ENCODE assay signal across 17 cellular contexts in the genomic region with DNA sequence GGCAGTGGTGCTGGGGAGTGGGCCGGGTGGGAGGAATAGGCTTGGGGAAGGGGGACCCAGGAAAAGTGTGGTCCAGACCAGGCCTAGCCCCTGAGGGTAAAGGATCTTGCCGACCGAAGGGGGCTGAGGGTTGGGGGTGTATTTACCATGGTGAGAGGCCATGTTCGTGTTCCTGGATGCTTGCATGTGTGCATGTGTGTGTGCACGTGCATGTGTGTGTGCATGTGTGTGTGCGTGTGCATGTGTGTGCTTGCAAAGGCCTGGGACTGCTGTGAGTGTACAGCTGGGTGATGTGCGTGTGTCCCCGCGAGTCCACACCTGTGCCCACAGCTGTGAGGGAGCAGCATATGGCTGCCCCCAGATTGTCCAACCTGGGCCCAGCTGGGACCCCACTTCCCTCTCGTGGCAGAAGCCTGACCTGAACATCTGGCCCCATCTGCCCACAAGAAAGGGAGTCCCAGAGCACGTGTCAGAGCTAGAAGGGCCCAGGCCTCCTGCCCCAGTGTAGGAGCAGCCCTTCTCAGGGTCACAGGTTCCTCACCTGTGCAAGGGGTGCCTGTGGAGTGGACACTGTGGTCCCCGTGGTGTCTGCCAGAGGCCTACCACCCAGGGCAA. TPM values are rescaled to one million over a fixed set of nuclear protein-coding genes. Genes with fewer than 3 reads are reported as not detected.
A peak's percentile ranks its signal among the peaks of the same experiment; 100 is the strongest.
DNase-seq lines count a peak whose midpoint lies in the region; TF ChIP-seq lines count a peak whose summit lies in the region.
"Had no signal": no experiment of that assay in that cellular context is flagged by ENCODE, and none has a peak within 500 bp of the region (broad histone marks: within the 10 kb centered on the region; RNA-seq: fewer than 3 reads in every experiment).

No MANE protein-coding gene starts in this region.

- H3K9ac ChIP-seq in skeletal muscle tissue (ENCODE audit: low read depth in 1 of 3, low read length in 3 of 3) = no peak overlapping the region

- no peak for TF ChIP-seq EP300 in esophagus muscularis mucosa (IDR thresholded peaks at IDR 0.05)

- H3K4me3 ChIP-seq in esophagus muscularis mucosa (no peak overlapping the region), skeletal muscle tissue (ENCODE audit: low read length in 3 of 3) (no peak overlapping the region)
- H3K4me3 ChIP-seq: A549, adrenal gland, psoas muscle had no signal

- no peak for TF ChIP-seq POLR2A in esophagus muscularis mucosa (IDR thresholded peaks at IDR 0.05; ENCODE audit: low read depth)

- H3K36me3 ChIP-seq in esophagus muscularis mucosa = no peaks in the 10 kb centered on the region
- no peaks in the 10 kb centered on the region for H3K36me3 ChIP-seq in skeletal muscle tissue (ENCODE audit: control insufficient read depth in 3 of 3, insufficient read depth in 3 of 3, low read length in 3 of 3)
- H3K36me3 ChIP-seq: adrenal gland had no signal

- no peaks in the 10 kb centered on the region for H3K27me3 ChIP-seq in esophagus muscularis mucosa
- H3K27me3 ChIP-seq in skeletal muscle tissue (ENCODE audit: control insufficient read depth in 3 of 3, insufficient read depth in 3 of 3, low read length in 3 of 3) = no peaks in the 10 kb centered on the region
- H3K27me3 ChIP-seq: adrenal gland had no signal

- no peak for DNase-seq in activated CD4-positive, alpha-beta T cell treated with anti-CD3 and anti-CD28 coated beads, Interleukin-2, amount 10 ng/mL, durations not matched to agents 24 days and 14 days
- DNase-seq in activated CD4-positive, alpha-beta T cell treated with anti-CD3 and anti-CD28 coated beads, Interleukin-2, amount 50 U/mL, for 48 hours = no peak
- DNase-seq in NCI-H524 treated with DMSO at 0.1 percent for 48 hours (lab: John Stamatoyannopoulos, UW) = peak; percentile 19
- DNase-seq in esophagus muscularis mucosa (ENCODE audit: extremely low spot score) = no peak
- no peak for DNase-seq in inferior parietal cortex (ENCODE audit: extremely low spot score)
- no peak for DNase-seq in stimulated activated CD4-positive, alpha-beta T cell treated with anti-CD3 and anti-CD28 coated beads, Interleukin-2, amount 100 ng/mL, for 24 hours
- no peak for DNase-seq in NOMO-1 treated with dmso at 0.1 percent for 144 hours (lab: John Stamatoyannopoulos, UW; ENCODE audit: unreplicated experiment)
- DNase-seq: adrenal gland; effector CD4-positive, alpha-beta T cell; NCI-H1048; NCI-H526; psoas muscle had no signal

- no peaks in the 10 kb centered on the region for H3K27me3 Mint-ChIP-seq in activated CD4-positive, alpha-beta T cell treated with anti-CD3 and anti-CD28 coated beads, Interleukin-2, amount 10 ng/mL, durations not matched to agents 24 days and 14 days

- H3K9me3 Mint-ChIP-seq in activated CD4-positive, alpha-beta T cell treated with anti-CD3 and anti-CD28 coated beads, Interleukin-2, amount 10 ng/mL, durations not matched to agents 24 days and 14 days = no peaks in the 10 kb centered on the region

- H3K4me3 Mint-ChIP-seq in activated CD4-positive, alpha-beta T cell treated with anti-CD3 and anti-CD28 coated beads, Interleukin-2, amount 10 ng/mL, durations not matched to agents 24 days and 14 days = no peak overlapping the region

- no peak for TF ChIP-seq CTCF in esophagus muscularis mucosa (IDR thresholded peaks at IDR 0.05)

- H3K27ac ChIP-seq in esophagus muscularis mucosa (replicated peaks in 1 of 4) = peak overlapping the region in 3 of 4 donors; percentile 66 to 78 (median 71)
- H3K27ac ChIP-seq in skeletal muscle tissue (ENCODE audit: low read depth, low read length) = peak overlapping the region; percentile 64
- H3K27ac ChIP-seq: psoas muscle had no signal

- H3K4me1 ChIP-seq in esophagus muscularis mucosa (peaks cover 34 to 45% (median 45%) of the 10 kb centered on the region in 4 donors), skeletal muscle tissue (ENCODE audit: control insufficient read depth in 3 of 3, insufficient read depth in 3 of 3, low read length in 3 of 3) (peaks cover 27 to 41% (median 37%) of the 10 kb centered on the region in 3 donors)

- peaks cover 37% of the 10 kb centered on the region for H3K4me1 Mint-ChIP-seq in activated CD4-positive, alpha-beta T cell treated with anti-CD3 and anti-CD28 coated beads, Interleukin-2, amount 10 ng/mL, durations not matched to agents 24 days and 14 days

- no peaks in the 10 kb centered on the region for H3K36me3 Mint-ChIP-seq in activated CD4-positive, alpha-beta T cell treated with anti-CD3 and anti-CD28 coated beads, Interleukin-2, amount 10 ng/mL, durations not matched to agents 24 days and 14 days (ENCODE audit: low read depth)

- peak overlapping the region; percentile 83 for H3K27ac Mint-ChIP-seq in activated CD4-positive, alpha-beta T cell treated with anti-CD3 and anti-CD28 coated beads, Interleukin-2, amount 10 ng/mL, durations not matched to agents 24 days and 14 days

- WGBS in esophagus muscularis mucosa = 86% methylated on average over 9 of the region's 12 CpGs

- H3K9me3 ChIP-seq in esophagus muscularis mucosa (no peaks in the 10 kb centered on the region), skeletal muscle tissue (ENCODE audit: control insufficient read depth in 3 of 3, low read length in 3 of 3) (no peaks in the 10 kb centered on the region)
- H3K9me3 ChIP-seq: A549, adrenal gland, psoas muscle had no signal

- intact Hi-C loops in activated CD4-positive, alpha-beta T cell treated with anti-CD3 and anti-CD28 coated beads, Interleukin-2, amount 10 ng/mL, durations not matched to agents 24 days and 14 days (cut with micrococcal nuclease) = no loop called here
- intact Hi-C loops in esophagus muscularis mucosa (cut with DNase I) = no loop called here

RNA-seq across cellular contexts. Expression of gene CD248, which starts 8.4 kb away (rescaled TPM):
- not detected in 2 replicates for total RNA-seq in activated CD4-positive, alpha-beta T cell treated with anti-CD3 and anti-CD28 coated beads, Interleukin-2, amount 10 ng/mL, durations not matched to agents 24 days and 14 days
- total RNA-seq in esophagus muscularis mucosa = 10 to 100 TPM; 23.0 to 83.8 (median 33.0) TPM
- 19.3 TPM for total RNA-seq in skeletal muscle tissue

RNA-seq across cellular contexts. Expression of gene RIN1, which starts 11.0 kb away (rescaled TPM):
- total RNA-seq in activated CD4-positive, alpha-beta T cell treated with anti-CD3 and anti-CD28 coated beads, Interleukin-2, amount 10 ng/mL, durations not matched to agents 24 days and 14 days = 0.99 and 1.1 TPM in 2 replicates
- total RNA-seq in esophagus muscularis mucosa (1 to 10 TPM; 3.1 to 6.6 (median 4.5) TPM), skeletal muscle tissue (5.7 TPM)

RNA-seq across cellular contexts. Expression of gene BRMS1, which starts 19.7 kb away (rescaled TPM):
- 55.6 and 58.4 TPM in 2 replicates for total RNA-seq in activated CD4-positive, alpha-beta T cell treated with anti-CD3 and anti-CD28 coated beads, Interleukin-2, amount 10 ng/mL, durations not matched to agents 24 days and 14 days
- total RNA-seq in esophagus muscularis mucosa (10 to 100 TPM; 22.8 to 35.1 (median 34.1) TPM), skeletal muscle tissue (28.2 TPM)

RNA-seq across cellular contexts. Expression of gene B4GAT1, which starts 22.2 kb away (rescaled TPM):
- total RNA-seq in activated CD4-positive, alpha-beta T cell treated with anti-CD3 and anti-CD28 coated beads, Interleukin-2, amount 10 ng/mL, durations not matched to agents 24 days and 14 days = 10.8 and 11.1 TPM in 2 replicates
- total RNA-seq in esophagus muscularis mucosa (10 to 100 TPM; 32.0 to 71.4 (median 50.0) TPM), skeletal muscle tissue (24.5 TPM)

RNA-seq across cellular contexts. Expression of gene TMEM151A, which starts 33.6 kb away (rescaled TPM):
- total RNA-seq in activated CD4-positive, alpha-beta T cell treated with anti-CD3 and anti-CD28 coated beads, Interleukin-2, amount 10 ng/mL, durations not matched to agents 24 days and 14 days = not detected in 2 replicates
- total RNA-seq in esophagus muscularis mucosa (under 1 TPM; 0.42 to 0.71 (median 0.54) TPM), skeletal muscle tissue (not detected)
- total RNA-seq: activated CD8-positive, alpha-beta memory T cell treated with anti-CD3 and anti-CD28 coated beads for 36 hours; lung microvascular endothelial cell; psoas muscle; T-helper 1 cell treated with Interleukin-12 subunit alpha and Interleukin-12 subunit beta and Interleukin-4 antibody, amounts not matched to agents 30 ng/mL and 1 ng/mL, for 36 hours had no signal

Comparison
In these comparisons a context has a peak if more than half of its experiments do, and no peak if none do; other contexts are left out.
1. RNA of gene CD248, which starts 8.4 kb away (total RNA-seq): 23.0 to 83.8 TPM in esophagus muscularis mucosa and 19.3 TPM in skeletal muscle tissue (single experiment); not detected in activated CD4-positive, alpha-beta T cell treated with anti-CD3 and anti-CD28 coated beads, Interleukin-2, amount 10 ng/mL, durations not matched to agents 24 days and 14 days; every median in the first group is over 10 times any median in the second.